In genomic region chr6:116404706-116405105, GRCh38 we compare ENCODE assay signal across 16 cellular contexts. TPM values are rescaled to one million over a fixed set of nuclear protein-coding genes. Genes with fewer than 3 reads are reported as not detected.
DNase-seq lines count a peak whose midpoint lies in the region; ATAC-seq and TF ChIP-seq lines count a peak whose summit lies in the region.
"Had no signal": no experiment of that assay in that cellular context is flagged by ENCODE, and none has a peak within 500 bp of the region (broad histone marks: within the 10 kb centered on the region; RNA-seq: fewer than 3 reads in every experiment).

No MANE protein-coding gene starts in this region.

- H3K36me3 ChIP-seq in gastroesophageal sphincter = peaks cover 0 to 1% of the 10 kb centered on the region in 2 donors
- H3K36me3 ChIP-seq in CD8-positive, alpha-beta T cell (ENCODE audit: insufficient read depth, low read length) = no peaks in the 10 kb centered on the region
- H3K36me3 ChIP-seq: upper lobe of left lung had no signal

- no peak overlapping the region for H3K4me3 Mint-ChIP-seq in CD14-positive monocyte
- H3K4me3 Mint-ChIP-seq in WTC11 = no peak overlapping the region
- H3K4me3 Mint-ChIP-seq in CD8-positive, alpha-beta T cell = no peak overlapping the region
- H3K4me3 Mint-ChIP-seq in CD4-positive, alpha-beta T cell = no peak overlapping the region
- H3K4me3 Mint-ChIP-seq: activated CD4-positive, alpha-beta memory T cell treated with anti-CD3 and anti-CD28 coated beads for 36 hours had no signal

- TF ChIP-seq CTCF in CD14-positive monocyte (IDR thresholded peaks at IDR 0.05) = no peak
- no peak for TF ChIP-seq CTCF in WTC11 (IDR thresholded peaks at IDR 0.05)
- no peak for TF ChIP-seq CTCF in gastroesophageal sphincter (IDR thresholded peaks at IDR 0.05)
- TF ChIP-seq CTCF in CD8-positive, alpha-beta T cell (IDR thresholded peaks at IDR 0.05) = no peak
- no peak for TF ChIP-seq CTCF in CD4-positive, alpha-beta T cell (IDR thresholded peaks at IDR 0.05)

- no peaks in the 10 kb centered on the region for H3K27me3 ChIP-seq in gastroesophageal sphincter
- no peaks in the 10 kb centered on the region for H3K27me3 ChIP-seq in CD8-positive, alpha-beta T cell (ENCODE audit: insufficient read depth, low read length)
- H3K27me3 ChIP-seq in CD4-positive, alpha-beta T cell (ENCODE audit: control insufficient read depth, insufficient read depth, low read length) = no peaks in the 10 kb centered on the region
- H3K27me3 ChIP-seq: brain microvascular endothelial cell, upper lobe of left lung had no signal

- peaks cover 2 to 32% (median 7%) of the 10 kb centered on the region in 3 donors for H3K4me1 ChIP-seq in gastroesophageal sphincter
- H3K4me1 ChIP-seq in CD8-positive, alpha-beta T cell (ENCODE audit: insufficient read depth, low read length) = no peaks in the 10 kb centered on the region

- peaks cover 39% of the 10 kb centered on the region for H3K4me1 Mint-ChIP-seq in CD14-positive monocyte
- peaks cover 54% of the 10 kb centered on the region for H3K4me1 Mint-ChIP-seq in WTC11
- no peaks in the 10 kb centered on the region for H3K4me1 Mint-ChIP-seq in CD8-positive, alpha-beta T cell (ENCODE audit: low read depth)
- H3K4me1 Mint-ChIP-seq in CD4-positive, alpha-beta T cell (ENCODE audit: low read depth) = no peaks in the 10 kb centered on the region

- peak overlapping the region in 3 of 4 donors; percentile 64 to 65 (median 64) for H3K27ac ChIP-seq in gastroesophageal sphincter
- no peak overlapping the region for H3K27ac ChIP-seq in CD8-positive, alpha-beta T cell (ENCODE audit: low read depth, low read length)
- no peak overlapping the region for H3K27ac ChIP-seq in CD4-positive, alpha-beta T cell (ENCODE audit: low read depth, low read length)
- H3K27ac ChIP-seq: brain microvascular endothelial cell had no signal

- H3K9me3 Mint-ChIP-seq in CD14-positive monocyte (no peaks in the 10 kb centered on the region), WTC11 (no peaks in the 10 kb centered on the region)
- H3K9me3 Mint-ChIP-seq in CD8-positive, alpha-beta T cell = no peaks in the 10 kb centered on the region
- no peaks in the 10 kb centered on the region for H3K9me3 Mint-ChIP-seq in CD4-positive, alpha-beta T cell
- H3K9me3 Mint-ChIP-seq: activated CD4-positive, alpha-beta memory T cell treated with anti-CD3 and anti-CD28 coated beads for 36 hours had no signal

- H3K27ac Mint-ChIP-seq in CD14-positive monocyte (peak overlapping the region in 4 of 7 donors; percentile 8 to 79 (median 25)), WTC11 (peak overlapping the region; percentile 85)
- no peak overlapping the region for H3K27ac Mint-ChIP-seq in CD8-positive, alpha-beta T cell
- no peak overlapping the region for H3K27ac Mint-ChIP-seq in CD4-positive, alpha-beta T cell
- H3K27ac Mint-ChIP-seq: activated CD4-positive, alpha-beta memory T cell treated with anti-CD3 and anti-CD28 coated beads for 36 hours had no signal

- no peaks in the 10 kb centered on the region for H3K9me3 ChIP-seq in gastroesophageal sphincter
- no peaks in the 10 kb centered on the region for H3K9me3 ChIP-seq in CD8-positive, alpha-beta T cell (ENCODE audit: low read length)
- H3K9me3 ChIP-seq in CD4-positive, alpha-beta T cell (ENCODE audit: control insufficient read depth, low read length) = no peaks in the 10 kb centered on the region
- H3K9me3 ChIP-seq: upper lobe of left lung had no signal

- CTCF ChIA-PET in WTC11 (lab: Charles Lee) = interaction anchor here (1.5 to 2.6 kb wide), 2 partner anchors 11 to 136 kb away, joined by 5 to 10 read pairs; no protein-coding TSS in a partner anchor
- CTCF ChIA-PET in CD8-positive, alpha-beta T cell (lab: Charles Lee) = no interaction called here
- CTCF ChIA-PET in CD4-positive, alpha-beta T cell (lab: Charles Lee) = no interaction called here

- no peak for TF ChIP-seq POLR2A in gastroesophageal sphincter (IDR thresholded peaks at IDR 0.05)

- DNase-seq in CD14-positive monocyte (ENCODE audit: low spot score) (no peak), WTC11 (ENCODE audit: low spot score) (no peak), sciatic nerve (ENCODE audit: low spot score) (no peak), NCI-H345 treated with DMSO at 0.1 percent for 48 hours (lab: John Stamatoyannopoulos, UW; ENCODE audit: unreplicated experiment) (no peak)
- no peak for DNase-seq in CD8-positive, alpha-beta T cell
- no peak for DNase-seq in CD4-positive, alpha-beta T cell
- DNase-seq: activated CD4-positive, alpha-beta memory T cell treated with anti-CD3 and anti-CD28 coated beads for 36 hours; brain microvascular endothelial cell; DMS79; KBM-7; NCI-H146; NCI-H526; upper lobe of left lung had no signal

- H3K4me3 ChIP-seq in gastroesophageal sphincter = peak overlapping the region in 1 of 2 donors; percentile 16
- H3K4me3 ChIP-seq in CD8-positive, alpha-beta T cell (ENCODE audit: low read depth, low read length) = no peak overlapping the region
- H3K4me3 ChIP-seq: lung, upper lobe of left lung had no signal

- no peak for TF ChIP-seq EP300 in gastroesophageal sphincter (IDR thresholded peaks at IDR 0.05)

- POLR2A ChIA-PET in WTC11 (lab: Charles Lee) = interaction anchor here (1.3 kb wide), 1 partner anchor 33 kb away, joined by 3 read pairs; no protein-coding TSS in a partner anchor
- POLR2A ChIA-PET in CD8-positive, alpha-beta T cell (lab: Charles Lee) = no interaction called here
- POLR2A ChIA-PET in CD4-positive, alpha-beta T cell (lab: Charles Lee) = no interaction called here

- intact Hi-C loops in CD14-positive monocyte (cut with micrococcal nuclease) (loop anchor here in 1 of 2 donors (5.0 kb wide), 1 partner anchor 32 kb away; the partner anchor contains the start of gene DSE), sciatic nerve (cut with DNase I) (no loop called here)
- intact Hi-C loops in CD8-positive, alpha-beta T cell (cut with DNase I, micrococcal nuclease) = loop anchor here (2.0 to 5.0 kb wide), 2 partner anchors 16 to 47 kb away; no protein-coding TSS in a partner anchor
- intact Hi-C loops in CD4-positive, alpha-beta T cell (cut with DNase I, micrococcal nuclease) = no loop called here

- ATAC-seq in WTC11 (no peak), gastroesophageal sphincter (peak; percentile 14), sciatic nerve (peak; percentile 30), HG02938 (IDR thresholded peaks at IDR 0.05; ENCODE audit: unreplicated experiment) (no peak)
- no peak for ATAC-seq in CD8-positive, alpha-beta T cell
- no peak for ATAC-seq in CD4-positive, alpha-beta T cell (ENCODE audit: poor library complexity)

- H3K36me3 Mint-ChIP-seq in CD14-positive monocyte = peaks cover 18 to 19% of the 10 kb centered on the region in 2 donors
- H3K36me3 Mint-ChIP-seq in WTC11 = peaks cover 17% of the 10 kb centered on the region
- no peaks in the 10 kb centered on the region for H3K36me3 Mint-ChIP-seq in CD8-positive, alpha-beta T cell
- no peaks in the 10 kb centered on the region for H3K36me3 Mint-ChIP-seq in CD4-positive, alpha-beta T cell (ENCODE audit: low read depth)

- WGBS in gastroesophageal sphincter (ENCODE audit: low coverage in 1 of 2), 2 donors = 45 to 52% methylated on average over 3 of the region's 3 CpGs

- H3K27me3 Mint-ChIP-seq in CD14-positive monocyte (ENCODE audit: low read depth in 3 of 3) (no peaks in the 10 kb centered on the region), WTC11 (ENCODE audit: low read depth) (no peaks in the 10 kb centered on the region)
- H3K27me3 Mint-ChIP-seq in CD8-positive, alpha-beta T cell (ENCODE audit: low read depth) = no peaks in the 10 kb centered on the region
- H3K27me3 Mint-ChIP-seq in CD4-positive, alpha-beta T cell = no peaks in the 10 kb centered on the region

TF ChIP-seq in WTC11, 78 proteins besides CTCF, POLR2A, EP300 and RAD21 (continues in another document):
- TF ChIP-seq CREM (CRISPR knock-in tag; IDR thresholded peaks at IDR 0.05) (no peak), ZNF671 (CRISPR knock-in tag; IDR thresholded peaks at IDR 0.05) (no peak), ATF6 (CRISPR knock-in tag; IDR thresholded peaks at IDR 0.05) (no peak), IRF2 (CRISPR knock-in tag; IDR thresholded peaks at IDR 0.05; ENCODE audit: borderline replicate concordance, low read depth) (no peak), FOXK1 (CRISPR knock-in tag; IDR thresholded peaks at IDR 0.05) (no peak), ETV6 (CRISPR knock-in tag; IDR thresholded peaks at IDR 0.05) (no peak)

RNA-seq across cellular contexts. Expression of gene DSE, which starts 34.0 kb away (rescaled TPM):
- polyA plus RNA-seq in CD14-positive monocyte = 10 to 100 TPM; 28.4 to 36.5 TPM
- total RNA-seq in WTC11 (2021) = 66.3 to 78.3 TPM (median 71.2 TPM) in 3 replicates
- total RNA-seq in gastroesophageal sphincter = 10 to 100 TPM; 26.3 to 45.4 (median 36.3) TPM
- 82.7 TPM for total RNA-seq in sciatic nerve
- 10 to 100 TPM; 14.3 to 16.7 TPM for total RNA-seq in CD8-positive, alpha-beta T cell
- total RNA-seq in CD4-positive, alpha-beta T cell = 1 to 10 TPM; 7.5 to 8.0 TPM

RNA-seq across cellular contexts. Expression of gene CALHM6, which starts 56.5 kb away (rescaled TPM):
- 100 to 1,000 TPM; 261 to 367 TPM for polyA plus RNA-seq in CD14-positive monocyte
- 0.21 to 1.4 TPM (median 0.44 TPM) in 3 replicates for total RNA-seq in WTC11 (2021)
- 1 to 10 TPM in 2 of 4 donors, under 1 TPM in 1, not detected in 1; 0.50 to 6.9 (median 4.2) TPM for total RNA-seq in gastroesophageal sphincter
- total RNA-seq in sciatic nerve = 5.5 TPM
- total RNA-seq in CD8-positive, alpha-beta T cell = 1 to 10 TPM; 2.9 to 3.4 TPM
- total RNA-seq in CD4-positive, alpha-beta T cell = 1 to 10 TPM; 3.0 to 3.1 TPM

Comparison
In these comparisons a context has a peak if more than half of its experiments do, and no peak if none do; other contexts are left out.
1. H3K27ac Mint-ChIP-seq: peak in CD14-positive monocyte (4 of 7) and WTC11 (single experiment); none in CD8-positive, alpha-beta T cell (single experiment) and CD4-positive, alpha-beta T cell (single experiment).
2. ATAC-seq: peak in gastroesophageal sphincter (single experiment) and sciatic nerve (single experiment); none in WTC11 (single experiment), CD8-positive, alpha-beta T cell (single experiment), CD4-positive, alpha-beta T cell (single experiment) and HG02938 (single experiment).
3. H3K27ac ChIP-seq: peak in gastroesophageal sphincter (3 of 4); none in CD8-positive, alpha-beta T cell (single experiment) and CD4-positive, alpha-beta T cell (single experiment).
4. intact Hi-C loops: an anchor here in CD8-positive, alpha-beta T cell (2.0 to 5.0 kb wide); none called in sciatic nerve and CD4-positive, alpha-beta T cell.